In the genomic region with DNA sequence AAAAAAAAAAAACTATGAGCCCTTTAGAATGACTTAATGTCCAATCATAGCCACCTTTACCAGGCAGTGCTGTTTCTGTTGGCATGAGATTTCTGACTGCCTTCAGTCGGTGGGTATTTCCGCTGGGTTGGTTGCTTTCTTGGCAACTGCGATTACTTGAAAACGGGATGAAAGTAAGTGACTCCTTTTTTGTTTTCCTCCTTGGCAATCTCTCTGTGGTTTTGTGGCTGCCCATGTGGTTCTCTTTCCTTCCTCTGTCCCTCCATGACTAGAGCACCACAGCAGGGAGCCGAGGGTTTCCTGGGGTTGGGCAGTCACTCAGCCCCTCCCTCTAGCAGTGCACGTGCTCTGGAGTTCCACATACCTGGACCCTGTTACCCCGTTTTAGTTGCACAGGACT, we compare ENCODE assay signal across 8 cellular contexts.
DNase-seq lines count a peak whose midpoint lies in the region; FAIRE-seq and TF ChIP-seq lines count a peak whose summit lies in the region.

No MANE protein-coding gene starts in this region.

- H3K79me1 ChIP-seq in mesenchymal stem cell (replicated peaks; ENCODE audit: low read length, poor library complexity, severe bottlenecking) = peaks cover 8% of the 10 kb centered on the region

- no peak overlapping the region for H2AK5ac ChIP-seq in mesenchymal stem cell (ENCODE audit: low read length, severe bottlenecking)

- H3K4me1 Mint-ChIP-seq in osteocyte (ENCODE audit: unreplicated experiment) = peaks cover 36% of the 10 kb centered on the region

- H3K27ac Mint-ChIP-seq in osteocyte (ENCODE audit: unreplicated experiment) = peak overlapping the region; percentile 50

- H2BK12ac ChIP-seq in mesenchymal stem cell (ENCODE audit: low read length in 2 of 2) = no peak overlapping the region

- H3K27me3 ChIP-seq in ascending aorta (no peaks in the 10 kb centered on the region), smooth muscle cell (ENCODE audit: low read depth) (no peaks in the 10 kb centered on the region), mesenchymal stem cell (ENCODE audit: control insufficient read depth in 1 of 2, insufficient read depth in 1 of 2, low read length in 2 of 2) (peaks cover 0 to 16% of the 10 kb centered on the region in 2 experiments)

- H3K4me3 ChIP-seq in ascending aorta (no peak overlapping the region), smooth muscle cell (no peak overlapping the region), mesenchymal stem cell (ENCODE audit: insufficient read depth in 1 of 2, low read depth in 1 of 2, low read length in 2 of 2) (no peak overlapping the region)

- no peaks in the 10 kb centered on the region for H3F3A ChIP-seq in smooth muscle cell (ENCODE audit: low read depth)

- H3K36me3 ChIP-seq in ascending aorta (no peaks in the 10 kb centered on the region), smooth muscle cell (ENCODE audit: low read depth) (no peaks in the 10 kb centered on the region), mesenchymal stem cell (ENCODE audit: control insufficient read depth in 1 of 2, insufficient read depth in 2 of 2, low read depth in 1 of 2, low read length in 2 of 2) (peaks cover 2 to 4% of the 10 kb centered on the region in 2 experiments)

- H3K36me3 Mint-ChIP-seq in osteocyte (ENCODE audit: unreplicated experiment) = no peaks in the 10 kb centered on the region

- 54% methylated on average over 7 of the region's 7 CpGs for WGBS in smooth muscle cell (ENCODE audit: low lambda C conversion rate)
- 91% methylated on average over 7 of the region's 7 CpGs for WGBS in mesenchymal stem cell

- H3K4me1 ChIP-seq in ascending aorta (peaks cover 21 to 42% of the 10 kb centered on the region in 2 donors), smooth muscle cell (ENCODE audit: low read depth) (peaks cover 3% of the 10 kb centered on the region), mesenchymal stem cell (ENCODE audit: control insufficient read depth, insufficient read depth, low read depth, low read length) (peaks cover 13% of the 10 kb centered on the region)

- no peak overlapping the region for H3K4ac ChIP-seq in mesenchymal stem cell (ENCODE audit: low read depth in 1 of 2, low read length in 2 of 2)

- H3K18ac ChIP-seq in mesenchymal stem cell (ENCODE audit: low read depth in 1 of 2, low read length in 2 of 2) = no peak overlapping the region

- H3K27ac ChIP-seq in ascending aorta (peak overlapping the region; percentile 51 to 66), smooth muscle cell (ENCODE audit: low read depth) (no peak overlapping the region), mesenchymal stem cell (ENCODE audit: low read length, poor library complexity, severe bottlenecking) (no peak overlapping the region)

- TF ChIP-seq POLR2A in GM12891 (IDR thresholded peaks at IDR 0.05; ENCODE audit: low read depth, low read length) = no peak

- H3K79me2 ChIP-seq in smooth muscle cell (ENCODE audit: low read depth) = no peaks in the 10 kb centered on the region

- no peak overlapping the region for H4K8ac ChIP-seq in mesenchymal stem cell (ENCODE audit: low read length)

- no peak overlapping the region for H3K4me3 Mint-ChIP-seq in osteocyte (ENCODE audit: unreplicated experiment)

- H2BK5ac ChIP-seq in mesenchymal stem cell (ENCODE audit: low read depth, low read length, poor library complexity, severe bottlenecking) = no peak overlapping the region

- H3K27me3 Mint-ChIP-seq in osteocyte (ENCODE audit: unreplicated experiment) = peaks cover 2% of the 10 kb centered on the region

- no peak for DNase-seq in GM12891 (ENCODE audit: insufficient read length, low spot score)
- peak; percentile 54 for DNase-seq in NOMO-1 treated with DMSO at 0.1 percent for 48 hours (lab: John Stamatoyannopoulos, UW; ENCODE audit: unreplicated experiment)
- peak; percentile 39 to 86 for DNase-seq in ascending aorta (ENCODE audit: low spot score in 2 of 2)
- DNase-seq in osteocyte (ENCODE audit: extremely low spot score, unreplicated experiment) = no peak
- DNase-seq in NCI-H2081 (lab: John Stamatoyannopoulos, UW) = no peak
- no peak for DNase-seq in smooth muscle cell (lab: John Stamatoyannopoulos, UW; ENCODE audit: unreplicated experiment)
- DNase-seq in mesenchymal stem cell = no peak
- no peak for DNase-seq in cardiac septum (ENCODE audit: low spot score)

- H3K14ac ChIP-seq in mesenchymal stem cell (ENCODE audit: low read length in 2 of 2) = no peak overlapping the region

- no peak overlapping the region for H2BK15ac ChIP-seq in mesenchymal stem cell (ENCODE audit: low read depth, poor library complexity, severe bottlenecking)

- H2AFZ ChIP-seq in smooth muscle cell (ENCODE audit: low read depth) (no peak overlapping the region), mesenchymal stem cell (ENCODE audit: low read depth, low read length) (no peak overlapping the region)

- H3K23ac ChIP-seq in mesenchymal stem cell (ENCODE audit: low read length in 2 of 2) = no peak overlapping the region

- FAIRE-seq in GM12891 (lab: Jason Lieb, UNC) = peak; percentile 33

- no peaks in the 10 kb centered on the region for H3K9me3 Mint-ChIP-seq in osteocyte (ENCODE audit: unreplicated experiment)

- no peak overlapping the region for H3K9ac ChIP-seq in smooth muscle cell (ENCODE audit: low read depth)
- H3K9ac ChIP-seq in mesenchymal stem cell (ENCODE audit: low read length) = no peak overlapping the region

- no peak overlapping the region for H4K91ac ChIP-seq in mesenchymal stem cell (ENCODE audit: low read length)

- no peaks in the 10 kb centered on the region for H3K9me3 ChIP-seq in ascending aorta
- no peaks in the 10 kb centered on the region for H3K9me3 ChIP-seq in smooth muscle cell (replicated peaks; ENCODE audit: low read depth)
- H3K9me3 ChIP-seq in mesenchymal stem cell (ENCODE audit: control insufficient read depth, low read length) = no peaks in the 10 kb centered on the region

- H2BK120ac ChIP-seq in mesenchymal stem cell (ENCODE audit: low read depth, low read length) = no peak overlapping the region

- intact Hi-C loops in ascending aorta (cut with DNase I) (loop anchor here (5.0 kb wide), 1 partner anchor 85 kb away; no protein-coding TSS in a partner anchor), cardiac septum (cut with DNase I) (loop anchor here (5.0 kb wide), 2 partner anchors 55 to 120 kb away; no protein-coding TSS in a partner anchor)

- H3K4me2 ChIP-seq in smooth muscle cell (no peak overlapping the region), mesenchymal stem cell (ENCODE audit: low read length, poor library complexity, severe bottlenecking) (no peak overlapping the region)

- TF ChIP-seq CTCF in ascending aorta (IDR thresholded peaks at IDR 0.05) = no peak
- TF ChIP-seq CTCF in osteocyte (IDR thresholded peaks at IDR 0.05) = no peak
- TF ChIP-seq CTCF in smooth muscle cell (IDR thresholded peaks at IDR 0.05; ENCODE audit: borderline replicate concordance, insufficient read depth, poor library complexity, severe bottlenecking) = no peak

- peaks cover 36% of the 10 kb centered on the region for H4K20me1 ChIP-seq in smooth muscle cell (ENCODE audit: low read depth)

TF ChIP-seq in GM12891, 5 proteins besides CTCF, POLR2A, EP300 and RAD21:
- TF ChIP-seq PAX5 (IDR thresholded peaks at IDR 0.05; ENCODE audit: insufficient read depth, low read length, severe bottlenecking) = no peak
- no peak for TF ChIP-seq SPI1 (IDR thresholded peaks at IDR 0.05; ENCODE audit: low read depth, low read length)
- no peak for TF ChIP-seq POLR2AphosphoS5 (IDR thresholded peaks at IDR 0.05; ENCODE audit: low read depth, low read length)
- no peak for TF ChIP-seq TAF1 (IDR thresholded peaks at IDR 0.05; ENCODE audit: low read depth, low read length)
- TF ChIP-seq POU2F2 (IDR thresholded peaks at IDR 0.05; ENCODE audit: low read depth, low read length) = no peak

Comparison
In these comparisons a context has a peak if more than half of its experiments do, and no peak if none do; other contexts are left out.
1. DNase-seq: peak in NOMO-1 treated with DMSO at 0.1 percent for 48 hours (single experiment) and ascending aorta (2 of 2); none in GM12891 (single experiment), osteocyte (single experiment), NCI-H2081 (0 of 2), smooth muscle cell (single experiment), mesenchymal stem cell (single experiment) and cardiac septum (single experiment).
2. H3K27ac ChIP-seq: peak in ascending aorta (2 of 2); none in smooth muscle cell (single experiment) and mesenchymal stem cell (single experiment).